In genomic region chr16:27405546-27406451, GRCh38 we compare ENCODE assay signal across 8 cellular contexts. TPM values are rescaled to one million over a fixed set of nuclear protein-coding genes. Genes with fewer than 3 reads are reported as not detected.
DNase-seq lines count a peak whose midpoint lies in the region; ATAC-seq and TF ChIP-seq lines count a peak whose summit lies in the region.

No MANE protein-coding gene starts in this region.

- POLR2A ChIA-PET in activated CD4-positive, alpha-beta T cell treated with anti-CD3 and anti-CD28 coated beads for 36 hours (lab: Charles Lee), result interaction anchor here (0.9 to 8.4 kb wide), 15 partner anchors 18 to 174 kb away, joined by 3 to 103 read pairs (median 8); no protein-coding TSS in a partner anchor

- peaks cover 17% of the 10 kb centered on the region for H3K4me1 ChIP-seq in left ventricle myocardium inferior

- peak; percentile 93 for DNase-seq in activated CD4-positive, alpha-beta T cell treated with anti-CD3 and anti-CD28 coated beads for 36 hours
- DNase-seq in astrocyte of the spinal cord (ENCODE audit: low read depth, low spot score) (peak; percentile 23), type B pancreatic cell (ENCODE audit: extremely low spot score, unreplicated experiment) (no peak), NCI-H510A (lab: John Stamatoyannopoulos, UW) (no peak), left ventricle myocardium inferior (no peak)
- DNase-seq in stimulated activated CD4-positive, alpha-beta T cell treated with anti-CD3 and anti-CD28 coated beads, Interleukin-4, amount 100 ng/mL, for 48 hours (ENCODE audit: low read depth in 2 of 2), result peak; percentile 73 to 76

- in situ Hi-C loops in astrocyte of the spinal cord (cut with HindIII; ENCODE audit: low sequenced_read_pairs), result no loop called here

- H3K4me3 ChIP-seq in astrocyte of the spinal cord (ENCODE audit: low read depth, low read length) (no peak overlapping the region), left ventricle myocardium inferior (no peak overlapping the region)

- H3K9me3 ChIP-seq in left ventricle myocardium inferior (replicated peaks), result peaks cover 16% of the 10 kb centered on the region

- H3K36me3 ChIP-seq in left ventricle myocardium inferior, result no peaks in the 10 kb centered on the region

- peak; percentile 52 for TF ChIP-seq POLR2A in GM18505 (IDR thresholded peaks at IDR 0.05; ENCODE audit: borderline replicate concordance, extremely low read depth, insufficient read depth, insufficient read length)

- peaks cover 75% of the 10 kb centered on the region for H3K36me3 Mint-ChIP-seq in activated CD4-positive, alpha-beta T cell treated with anti-CD3 and anti-CD28 coated beads for 36 hours (ENCODE audit: low read depth)
- no peaks in the 10 kb centered on the region for H3K36me3 Mint-ChIP-seq in type B pancreatic cell

- H3K4me1 Mint-ChIP-seq in activated CD4-positive, alpha-beta T cell treated with anti-CD3 and anti-CD28 coated beads for 36 hours, result peaks cover 62% of the 10 kb centered on the region
- H3K4me1 Mint-ChIP-seq in type B pancreatic cell (ENCODE audit: unreplicated experiment), result no peaks in the 10 kb centered on the region

- no peak for TF ChIP-seq CTCF in astrocyte of the spinal cord (IDR thresholded peaks at IDR 0.05; ENCODE audit: low read depth, low read length)
- TF ChIP-seq CTCF in type B pancreatic cell (conservative IDR thresholded peaks at IDR 0.05), result no peak
- TF ChIP-seq CTCF in left ventricle myocardium inferior (IDR thresholded peaks at IDR 0.05; ENCODE audit: borderline replicate concordance), result no peak

- H3K9me3 Mint-ChIP-seq in activated CD4-positive, alpha-beta T cell treated with anti-CD3 and anti-CD28 coated beads for 36 hours (ENCODE audit: low read depth), result no peaks in the 10 kb centered on the region
- H3K9me3 Mint-ChIP-seq in type B pancreatic cell, result no peaks in the 10 kb centered on the region

- peak overlapping the region; percentile 97 for H3K27ac Mint-ChIP-seq in activated CD4-positive, alpha-beta T cell treated with anti-CD3 and anti-CD28 coated beads for 36 hours
- H3K27ac Mint-ChIP-seq in type B pancreatic cell, result no peak overlapping the region

- no peaks in the 10 kb centered on the region for H3K27me3 Mint-ChIP-seq in activated CD4-positive, alpha-beta T cell treated with anti-CD3 and anti-CD28 coated beads for 36 hours
- peaks cover 29% of the 10 kb centered on the region for H3K27me3 Mint-ChIP-seq in type B pancreatic cell

- peak overlapping the region; percentile 99 for H3K4me3 Mint-ChIP-seq in activated CD4-positive, alpha-beta T cell treated with anti-CD3 and anti-CD28 coated beads for 36 hours
- H3K4me3 Mint-ChIP-seq in type B pancreatic cell, result no peak overlapping the region

- peaks cover 64% of the 10 kb centered on the region for H3K27me3 ChIP-seq in left ventricle myocardium inferior (ENCODE audit: low read depth)

- no peak overlapping the region for H3K27ac ChIP-seq in left ventricle myocardium inferior (replicated peaks)

- ATAC-seq in GM18505 (IDR thresholded peaks at IDR 0.05; ENCODE audit: unreplicated experiment) (no peak), HG03045 (IDR thresholded peaks at IDR 0.05; ENCODE audit: unreplicated experiment) (no peak)
- peak; percentile 10 for ATAC-seq in activated CD4-positive, alpha-beta T cell treated with anti-CD3 and anti-CD28 coated beads for 36 hours

- CTCF ChIA-PET in activated CD4-positive, alpha-beta T cell treated with anti-CD3 and anti-CD28 coated beads for 36 hours (lab: Charles Lee), result interaction anchor here (0.9 to 7.4 kb wide), 12 partner anchors 10 to 250 kb away, joined by 3 to 51 read pairs (median 4); no protein-coding TSS in a partner anchor

- intact Hi-C loops in activated CD4-positive, alpha-beta T cell treated with anti-CD3 and anti-CD28 coated beads for 36 hours (cut with DNase I, micrococcal nuclease), result loop anchor here (1.0 to 10.0 kb wide), 4 partner anchors 87 to 808 kb away; no protein-coding TSS in a partner anchor
- intact Hi-C loops in left ventricle myocardium inferior (cut with micrococcal nuclease), result no loop called here

RNA-seq across cellular contexts. Expression of gene IL21R, which starts 3.8 kb away (rescaled TPM):
- total RNA-seq in activated CD4-positive, alpha-beta T cell treated with anti-CD3 and anti-CD28 coated beads for 36 hours, result 10 to 100 TPM; 61.8 to 73.5 TPM
- total RNA-seq in type B pancreatic cell (ENCODE audit: low replicate concordance) (0.29 TPM in 1 of 2 replicates, not detected in the other), left ventricle myocardium inferior (0.05 TPM)

Comparison
In these comparisons a context has a peak if more than half of its experiments do, and no peak if none do; other contexts are left out.
1. DNase-seq: peak in activated CD4-positive, alpha-beta T cell treated with anti-CD3 and anti-CD28 coated beads for 36 hours (single experiment), astrocyte of the spinal cord (single experiment) and stimulated activated CD4-positive, alpha-beta T cell treated with anti-CD3 and anti-CD28 coated beads, Interleukin-4, amount 100 ng/mL, for 48 hours (2 of 2); none in type B pancreatic cell (single experiment), NCI-H510A (single experiment) and left ventricle myocardium inferior (single experiment).
2. RNA of gene IL21R, which starts 3.8 kb away (total RNA-seq): 61.8 to 73.5 TPM in activated CD4-positive, alpha-beta T cell treated with anti-CD3 and anti-CD28 coated beads for 36 hours; 0.29 TPM in type B pancreatic cell and 0.05 TPM in left ventricle myocardium inferior (single experiment); every median in the first group is over 10 times any median in the second.